14 cellular contexts compared by ENCODE assay signal in the genomic region with DNA sequence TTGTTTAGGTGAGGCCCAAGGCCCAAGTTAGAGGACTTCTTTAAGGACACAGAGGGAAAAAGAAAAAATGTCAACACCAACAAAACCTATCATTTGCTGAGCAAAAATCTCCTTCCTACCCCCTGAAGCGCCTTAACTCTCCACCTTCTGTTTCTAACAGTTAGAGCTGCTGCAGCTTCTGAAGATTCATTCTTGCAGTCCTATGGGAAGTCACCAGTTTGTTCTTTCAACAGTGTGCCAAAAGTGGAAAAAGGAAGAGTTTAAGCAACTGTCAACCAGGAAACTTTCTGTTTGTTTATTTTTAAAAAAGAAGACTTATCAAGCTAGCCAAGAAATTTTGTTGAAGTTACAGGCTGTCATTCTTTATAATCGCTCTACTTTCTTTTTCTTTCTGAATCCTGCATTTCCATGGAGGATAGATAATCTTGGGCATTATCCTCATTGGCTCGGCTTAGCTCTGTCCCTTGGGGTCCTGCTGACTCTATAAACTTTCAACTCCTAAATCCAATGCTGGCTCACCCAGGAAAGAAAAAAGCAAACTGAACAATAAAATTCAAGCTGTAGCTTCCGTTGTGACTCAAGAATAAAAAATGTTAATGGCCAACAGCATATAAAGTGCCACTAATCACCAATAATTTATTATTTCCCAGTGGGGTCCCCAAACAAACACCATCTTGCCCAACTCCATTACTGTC.
DNase-seq lines count a peak whose midpoint lies in the region; ATAC-seq and TF ChIP-seq lines count a peak whose summit lies in the region.
"Had no signal": no experiment of that assay in that cellular context is flagged by ENCODE, and none has a peak within 500 bp of the region (broad histone marks: within the 10 kb centered on the region; RNA-seq: fewer than 3 reads in every experiment).

No MANE protein-coding gene starts in this region.

- peak; percentile 73 for DNase-seq in LHCN-M2 (ENCODE audit: low read depth)
- DNase-seq in mesendoderm: no peak
- no peak for DNase-seq in thoracic aorta (ENCODE audit: low spot score)
- DNase-seq in NCI-H2171 (lab: John Stamatoyannopoulos, UW): no peak
- no peak for DNase-seq in activated CD4-positive, alpha-beta T cell treated with anti-CD3 and anti-CD28 coated beads, Interleukin-2, amount 10 ng/mL, durations not matched to agents 24 days and 14 days
- DNase-seq: activated CD8-positive, alpha-beta memory T cell treated with anti-CD3 and anti-CD28 coated beads for 24 hours; activated naive CD8-positive, alpha-beta T cell treated with anti-CD3 and anti-CD28 coated beads, Interleukin-2, amount 10 ng/mL, durations not matched to agents 7 days and 5 days; effector CD4-positive, alpha-beta T cell; NCI-H1048; stimulated activated CD4-positive, alpha-beta T cell treated with anti-CD3 and anti-CD28 coated beads, Interleukin-15, amount 100 ng/mL, for 24 hours had no signal

- intact Hi-C loops in activated CD4-positive, alpha-beta T cell treated with anti-CD3 and anti-CD28 coated beads, Interleukin-2, amount 10 ng/mL, durations not matched to agents 24 days and 14 days (cut with micrococcal nuclease): no loop called here

- no CpG with 5 or more reads among the region's 4 CpGs for WGBS in mesendoderm (ENCODE audit: extremely low coverage, insufficient coverage, low lambda C conversion rate)

- H3K9me3 ChIP-seq in thoracic aorta: no peaks in the 10 kb centered on the region

- no peak overlapping the region for H4K8ac ChIP-seq in mesendoderm (ENCODE audit: low read depth, low read length)

- no peak overlapping the region for H3K23ac ChIP-seq in mesendoderm (ENCODE audit: low read length)

- H3K4me3 ChIP-seq in mesendoderm (ENCODE audit: low read length) (no peak overlapping the region), thoracic aorta (peak overlapping the region; percentile 18)
- H3K4me3 ChIP-seq: hepatocyte had no signal

- peaks cover 0 to 2% (median 0%) of the 10 kb centered on the region in 5 experiments for H3K9me3 Mint-ChIP-seq in brain
- peaks cover 17% of the 10 kb centered on the region for H3K9me3 Mint-ChIP-seq in activated CD4-positive, alpha-beta T cell treated with anti-CD3 and anti-CD28 coated beads, Interleukin-2, amount 10 ng/mL, durations not matched to agents 24 days and 14 days

- no peaks in the 10 kb centered on the region for H3K27me3 ChIP-seq in mesendoderm (ENCODE audit: insufficient read depth, low read length, poor library complexity)
- H3K27me3 ChIP-seq in thoracic aorta (replicated peaks; ENCODE audit: insufficient read depth): no peaks in the 10 kb centered on the region
- H3K27me3 ChIP-seq: hepatocyte had no signal

- peak overlapping the region in 1 of 5 experiments; percentile 23 for H3K4me3 Mint-ChIP-seq in brain
- no peak overlapping the region for H3K4me3 Mint-ChIP-seq in activated CD4-positive, alpha-beta T cell treated with anti-CD3 and anti-CD28 coated beads, Interleukin-2, amount 10 ng/mL, durations not matched to agents 24 days and 14 days
- H3K4me3 Mint-ChIP-seq: activated naive CD8-positive, alpha-beta T cell treated with anti-CD3 and anti-CD28 coated beads, Interleukin-2, amount 10 ng/mL, durations not matched to agents 7 days and 5 days had no signal

- no peaks in the 10 kb centered on the region for H3K27me3 Mint-ChIP-seq in brain
- peaks cover 11% of the 10 kb centered on the region for H3K27me3 Mint-ChIP-seq in activated CD4-positive, alpha-beta T cell treated with anti-CD3 and anti-CD28 coated beads, Interleukin-2, amount 10 ng/mL, durations not matched to agents 24 days and 14 days

- peak overlapping the region in 3 of 5 experiments; percentile 28 to 67 (median 61) for H3K27ac Mint-ChIP-seq in brain
- H3K27ac Mint-ChIP-seq in activated CD4-positive, alpha-beta T cell treated with anti-CD3 and anti-CD28 coated beads, Interleukin-2, amount 10 ng/mL, durations not matched to agents 24 days and 14 days: no peak overlapping the region
- H3K27ac Mint-ChIP-seq: activated naive CD8-positive, alpha-beta T cell treated with anti-CD3 and anti-CD28 coated beads, Interleukin-2, amount 10 ng/mL, durations not matched to agents 7 days and 5 days had no signal

- ATAC-seq in thoracic aorta (ENCODE audit: insufficient number of reproducible peaks, low FRiP score, low read depth) (no peak), HG02884 (IDR thresholded peaks at IDR 0.05; ENCODE audit: unreplicated experiment) (no peak), HG02571 (IDR thresholded peaks at IDR 0.05; ENCODE audit: unreplicated experiment) (no peak)

- H3K36me3 Mint-ChIP-seq in brain: no peaks in the 10 kb centered on the region
- H3K36me3 Mint-ChIP-seq in activated CD4-positive, alpha-beta T cell treated with anti-CD3 and anti-CD28 coated beads, Interleukin-2, amount 10 ng/mL, durations not matched to agents 24 days and 14 days (ENCODE audit: low read depth): peaks cover 1% of the 10 kb centered on the region
- H3K36me3 Mint-ChIP-seq: activated naive CD8-positive, alpha-beta T cell treated with anti-CD3 and anti-CD28 coated beads, Interleukin-2, amount 10 ng/mL, durations not matched to agents 7 days and 5 days had no signal

- no peak overlapping the region for H3K18ac ChIP-seq in mesendoderm (ENCODE audit: low read length)

- H3K4ac ChIP-seq in mesendoderm (ENCODE audit: low read depth, low read length): no peak overlapping the region

- no peak overlapping the region for H3K56ac ChIP-seq in mesendoderm (ENCODE audit: low read length)

- H3K27ac ChIP-seq in mesendoderm (ENCODE audit: low read depth, low read length) (no peak overlapping the region), thoracic aorta (no peak overlapping the region)
- H3K27ac ChIP-seq: hepatocyte had no signal

- H2AK5ac ChIP-seq in mesendoderm (ENCODE audit: low read length): no peak overlapping the region

- peak overlapping the region; percentile 36 for H2BK15ac ChIP-seq in mesendoderm (replicated peaks; ENCODE audit: low read depth)

- peaks cover 34% of the 10 kb centered on the region for H3K4me1 Mint-ChIP-seq in brain
- peaks cover 25% of the 10 kb centered on the region for H3K4me1 Mint-ChIP-seq in activated CD4-positive, alpha-beta T cell treated with anti-CD3 and anti-CD28 coated beads, Interleukin-2, amount 10 ng/mL, durations not matched to agents 24 days and 14 days

- no peak overlapping the region for H4K5ac ChIP-seq in mesendoderm (ENCODE audit: low read length)

- no peaks in the 10 kb centered on the region for H3K79me2 ChIP-seq in mesendoderm (ENCODE audit: control insufficient read depth, insufficient read depth, low read length)
- H3K79me2 ChIP-seq: hepatocyte had no signal

- H2BK120ac ChIP-seq in mesendoderm (ENCODE audit: low read depth, low read length): no peak overlapping the region

- H2BK5ac ChIP-seq in mesendoderm (ENCODE audit: low read length): no peak overlapping the region

- H3K4me1 ChIP-seq in mesendoderm (ENCODE audit: control insufficient read depth, low read depth, low read length) (no peaks in the 10 kb centered on the region), thoracic aorta (ENCODE audit: control insufficient read depth in 1 of 2, low read depth in 2 of 2) (peaks cover 20 to 35% of the 10 kb centered on the region in 2 donors)

- H3K79me1 ChIP-seq in mesendoderm (ENCODE audit: low read length): no peaks in the 10 kb centered on the region

- TF ChIP-seq CTCF in brain (conservative IDR thresholded peaks at IDR 0.05) (no peak), thoracic aorta (IDR thresholded peaks at IDR 0.05) (no peak)

- H3K36me3 ChIP-seq in mesendoderm (ENCODE audit: control insufficient read depth, insufficient read depth, low read length): no peaks in the 10 kb centered on the region
- no peaks in the 10 kb centered on the region for H3K36me3 ChIP-seq in thoracic aorta

- no peak overlapping the region for H3K4me2 ChIP-seq in mesendoderm (ENCODE audit: low read length)
- H3K4me2 ChIP-seq: hepatocyte had no signal

- H3K9ac ChIP-seq in mesendoderm (ENCODE audit: low read length): no peak overlapping the region
